20 cellular contexts compared by ENCODE assay signal in genomic region chr7:18663321-18663720, GRCh38.
"Had no signal": no experiment of that assay in that cellular context is flagged by ENCODE, and none has a peak within 500 bp of the region (broad histone marks: within the 10 kb centered on the region; RNA-seq: fewer than 3 reads in every experiment).

No MANE protein-coding gene starts in this region.

- H3K4me3 Mint-ChIP-seq: activated CD4-positive, alpha-beta memory T cell treated with anti-CD3 and anti-CD28 coated beads, Interleukin-2, amount 10 ng/mL, durations not matched to agents 7 days and 5 days; activated CD8-positive, alpha-beta memory T cell treated with anti-CD3 and anti-CD28 coated beads, Interleukin-2, amount 10 ng/mL, durations not matched to agents 7 days and 5 days; activated naive CD8-positive, alpha-beta T cell treated with anti-CD3 and anti-CD28 coated beads, Interleukin-2, amount 10 ng/mL, durations not matched to agents 7 days and 5 days; endodermal cell; mesothelial cell of epicardium; natural killer cell treated with Interleukin-12 subunit alpha and Interleukin-12 subunit beta and Interleukin-15 and Interleukin-18, amount 100 ng/mL, for 72 hours; WTC11 had no signal

- ATAC-seq: activated CD8-positive, alpha-beta memory T cell treated with anti-CD3 and anti-CD28 coated beads, Interleukin-2, amount 10 ng/mL, durations not matched to agents 7 days and 5 days; body of pancreas; foreskin keratinocyte; lower lobe of right lung; stimulated activated naive CD8-positive, alpha-beta T cell treated with anti-CD3 and anti-CD28 coated beads, Interleukin-15, Interleukin-2, amounts not matched to agents 100 U/mL and 50 U/mL, for 24 hours; WTC11 had no signal

- H3K9me3 Mint-ChIP-seq: activated CD4-positive, alpha-beta memory T cell treated with anti-CD3 and anti-CD28 coated beads, Interleukin-2, amount 10 ng/mL, durations not matched to agents 7 days and 5 days; activated naive CD8-positive, alpha-beta T cell treated with anti-CD3 and anti-CD28 coated beads, Interleukin-2, amount 10 ng/mL, durations not matched to agents 7 days and 5 days; endodermal cell; natural killer cell treated with Interleukin-12 subunit alpha and Interleukin-12 subunit beta and Interleukin-15 and Interleukin-18, amount 100 ng/mL, for 72 hours; WTC11 had no signal

- H3K27me3 Mint-ChIP-seq: activated CD8-positive, alpha-beta memory T cell treated with anti-CD3 and anti-CD28 coated beads, Interleukin-2, amount 10 ng/mL, durations not matched to agents 7 days and 5 days; activated naive CD8-positive, alpha-beta T cell treated with anti-CD3 and anti-CD28 coated beads, Interleukin-2, amount 10 ng/mL, durations not matched to agents 7 days and 5 days; natural killer cell treated with Interleukin-12 subunit alpha and Interleukin-12 subunit beta and Interleukin-15 and Interleukin-18, amount 100 ng/mL, for 72 hours had no signal

- H3K36me3 Mint-ChIP-seq: activated CD8-positive, alpha-beta memory T cell treated with anti-CD3 and anti-CD28 coated beads, Interleukin-2, amount 10 ng/mL, durations not matched to agents 7 days and 5 days; activated naive CD8-positive, alpha-beta T cell treated with anti-CD3 and anti-CD28 coated beads, Interleukin-2, amount 10 ng/mL, durations not matched to agents 7 days and 5 days; natural killer cell treated with Interleukin-12 subunit alpha and Interleukin-12 subunit beta and Interleukin-15 and Interleukin-18, amount 100 ng/mL, for 72 hours; WTC11 had no signal

- H3K4me3 ChIP-seq: body of pancreas, lower lobe of right lung, tibial artery had no signal

- H3K27me3 ChIP-seq: body of pancreas, foreskin keratinocyte, tibial artery had no signal

- H3K27ac Mint-ChIP-seq: activated CD4-positive, alpha-beta memory T cell treated with anti-CD3 and anti-CD28 coated beads, Interleukin-2, amount 10 ng/mL, durations not matched to agents 7 days and 5 days; activated CD8-positive, alpha-beta memory T cell treated with anti-CD3 and anti-CD28 coated beads, Interleukin-2, amount 10 ng/mL, durations not matched to agents 7 days and 5 days; activated naive CD8-positive, alpha-beta T cell treated with anti-CD3 and anti-CD28 coated beads, Interleukin-2, amount 10 ng/mL, durations not matched to agents 7 days and 5 days; endodermal cell; mesothelial cell of epicardium; natural killer cell treated with Interleukin-12 subunit alpha and Interleukin-12 subunit beta and Interleukin-15 and Interleukin-18, amount 100 ng/mL, for 72 hours; WTC11 had no signal

- H3K4me1 Mint-ChIP-seq: activated CD8-positive, alpha-beta memory T cell treated with anti-CD3 and anti-CD28 coated beads, Interleukin-2, amount 10 ng/mL, durations not matched to agents 7 days and 5 days; endodermal cell had no signal

- H3K4me1 ChIP-seq: body of pancreas had no signal

- H3K27ac ChIP-seq: body of pancreas, foreskin keratinocyte, lower lobe of right lung, tibial artery had no signal

- H3K36me3 ChIP-seq: lower lobe of right lung, tibial artery had no signal

- H3K9me3 ChIP-seq: body of pancreas, lower lobe of right lung, tibial artery had no signal

- DNase-seq: activated CD4-positive, alpha-beta memory T cell treated with anti-CD3 and anti-CD28 coated beads, Interleukin-2, amount 10 ng/mL, durations not matched to agents 7 days and 5 days; activated CD4-positive, alpha-beta T cell treated with anti-CD3 and anti-CD28 coated beads for 4 hours; activated CD8-positive, alpha-beta memory T cell treated with anti-CD3 and anti-CD28 coated beads, Interleukin-2, amount 10 ng/mL, durations not matched to agents 7 days and 5 days; activated naive CD8-positive, alpha-beta T cell treated with anti-CD3 and anti-CD28 coated beads, Interleukin-2, amount 10 ng/mL, durations not matched to agents 7 days and 5 days; body of pancreas; caudate nucleus; endodermal cell; foreskin keratinocyte; lower lobe of right lung; posterior cingulate gyrus; stimulated activated CD4-positive, alpha-beta T cell treated with anti-CD3 and anti-CD28 coated beads, Interleukin-2, amount 100 ng/mL, for 24 hours; stimulated activated naive CD8-positive, alpha-beta T cell treated with anti-CD3 and anti-CD28 coated beads, Interleukin-15, Interleukin-2, amounts not matched to agents 100 U/mL and 50 U/mL, for 24 hours; substantia nigra; T-helper 2 cell; tibial artery had no signal

- FAIRE-seq: TTC549, urothelium cell line had no signal
